Comparison of ENCODE assay signal across 8 cellular contexts in genomic region chr7:66739477-66739876, GRCh38. TPM values are rescaled to one million over a fixed set of nuclear protein-coding genes. Genes with fewer than 3 reads are reported as not detected.
DNase-seq lines count a peak whose midpoint lies in the region; ATAC-seq, FAIRE-seq and TF ChIP-seq lines count a peak whose summit lies in the region.

No MANE protein-coding gene starts in this region.

- H3K9me2 ChIP-seq in HCT116 (ENCODE audit: insufficient read depth): no peaks in the 10 kb centered on the region

- H3K27ac Mint-ChIP-seq in T-cell: peak overlapping the region; percentile 88 to 95

- no TSS peak for BruUV-seq in HCT116 (replicated peaks; lab: Mats Ljungman, UMichigan)

- H3K79me2 ChIP-seq in HCT116 (ENCODE audit: insufficient read depth, low read length): peaks cover 49% of the 10 kb centered on the region

- no peaks in the 10 kb centered on the region for H3K36me3 ChIP-seq in HCT116 (ENCODE audit: control insufficient read depth in 1 of 2, insufficient read depth in 2 of 2, low read length in 2 of 2)
- no peaks in the 10 kb centered on the region for H3K36me3 ChIP-seq in small intestine (ENCODE audit: control insufficient read depth in 2 of 2, insufficient read depth in 2 of 2, low read length in 2 of 2)

- H3K9me3 Mint-ChIP-seq in T-cell: peaks cover 0 to 12% (median 12%) of the 10 kb centered on the region in 3 donors

- H3K27me3 Mint-ChIP-seq in T-cell: no peaks in the 10 kb centered on the region

- 71 to 86% (median 72%) methylated on average over 14 of the region's 14 CpGs for WGBS in small intestine, 3 donors

- H3K9ac ChIP-seq in HCT116 (ENCODE audit: low read length): peak overlapping the region; percentile 93

- no peak for TF ChIP-seq POLR2A in HCT116 (IDR thresholded peaks at IDR 0.05; ENCODE audit: borderline replicate concordance, extremely low read depth, insufficient read depth, insufficient read length)

- H3K4me2 ChIP-seq in HCT116 (ENCODE audit: low read length): peak overlapping the region; percentile 79

- in situ Hi-C loops in ACHN (cut with HindIII; ENCODE audit: low pct_ligation_motif_present, low pct_unique_long_range_greater_than_20kb, low sequenced_read_pairs): no loop called here

- FAIRE-seq in small intestine (lab: Jason Lieb, UNC): no peak

- ATAC-seq in HCT116 (no peak), T-cell (replicated peaks in 1 of 4) (no peak), HG02981 (IDR thresholded peaks at IDR 0.05; ENCODE audit: unreplicated experiment) (no peak), GM18907 (IDR thresholded peaks at IDR 0.05; ENCODE audit: unreplicated experiment) (no peak)

- no peaks in the 10 kb centered on the region for H3K27me3 ChIP-seq in HCT116 (ENCODE audit: insufficient read depth, low read length)
- no peaks in the 10 kb centered on the region for H3K27me3 ChIP-seq in small intestine (ENCODE audit: control insufficient read depth in 2 of 2, insufficient read depth in 2 of 2, low read length in 2 of 2)

- H3K4me3 ChIP-seq in HCT116 (replicated peaks in 1 of 2; ENCODE audit: low read depth in 1 of 2, low read length in 2 of 2) (peak overlapping the region; percentile 88 to 95), foreskin fibroblast (ENCODE audit: low read depth in 1 of 2, low read length in 2 of 2) (peak overlapping the region; percentile 87 to 95), small intestine (ENCODE audit: low read depth in 1 of 2, low read length in 2 of 2) (peak overlapping the region in 1 of 2 donors; percentile 75)

- TF ChIP-seq CTCF in HCT116 (IDR thresholded peaks at IDR 0.05 in 2 of 3, conservative IDR thresholded peaks at IDR 0.05 in 1 of 3; ENCODE audit: borderline replicate concordance in 1 of 3, insufficient read depth in 1 of 3, low read depth in 2 of 3, low read length in 2 of 3) (no peak), foreskin fibroblast (IDR thresholded peaks at IDR 0.05; ENCODE audit: low read depth, low read length) (no peak)

- H3K4me3 Mint-ChIP-seq in T-cell: peak overlapping the region; percentile 93 to 98 (median 95)

- H3K36me3 Mint-ChIP-seq in T-cell: peaks cover 19% of the 10 kb centered on the region

- peaks cover 32 to 53% (median 50%) of the 10 kb centered on the region in 3 donors for H3K4me1 Mint-ChIP-seq in T-cell

- DNase-seq in HCT116 (ENCODE audit: low read depth, low spot score) (no peak), T-cell (no peak), foreskin fibroblast (no peak), small intestine (peak; percentile 2), ACHN (no peak), NCI-H2227 treated with DMSO at 0.1 percent for 48 hours (lab: John Stamatoyannopoulos, UW) (no peak)

- CTCF ChIA-PET in HCT116 (lab: Charles Lee) (no interaction called here), T-cell (lab: Charles Lee) (interaction anchor here in 1 of 2 donors (0.6 kb wide), 1 partner anchor 85 kb away, joined by 6 read pairs; no protein-coding TSS in a partner anchor)

- H3K9me3 ChIP-seq in HCT116 (ENCODE audit: control insufficient read depth in 1 of 2, insufficient read depth in 1 of 2, low read depth in 1 of 2, low read length in 2 of 2) (no peaks in the 10 kb centered on the region), small intestine (ENCODE audit: control insufficient read depth, low read depth) (no peaks in the 10 kb centered on the region)

- RAD21 ChIA-PET in HCT116 (lab: Charles Lee; ENCODE audit: low non-redundant PET in 1 of 2, low total read pairs in 2 of 2, uncharacterized antibody in 2 of 2, unreplicated experiment in 2 of 2): interaction anchor here in 1 of 2 experiments (0.7 kb wide), 1 partner anchor 129 kb away, joined by 4 read pairs; no protein-coding TSS in a partner anchor

- TF ChIP-seq RAD21 in HCT116 (IDR thresholded peaks at IDR 0.05; ENCODE audit: low read depth): no peak

- H4K20me1 ChIP-seq in HCT116 (ENCODE audit: insufficient read depth): no peaks in the 10 kb centered on the region

- H3K4me1 ChIP-seq in HCT116 (ENCODE audit: control insufficient read depth in 1 of 2, insufficient read depth in 2 of 2, low read length in 2 of 2) (peaks cover 0 to 16% of the 10 kb centered on the region in 2 experiments; a peak in 2 of 4 replicates), small intestine (ENCODE audit: control insufficient read depth in 2 of 2, insufficient read depth in 1 of 2, low read depth in 1 of 2, low read length in 1 of 2) (no peaks in the 10 kb centered on the region)

- intact Hi-C loops in HCT116 (cut with micrococcal nuclease): no loop called here

- peak overlapping the region; percentile 90; the same call in 1 of the 2 replicates for H3K27ac ChIP-seq in HCT116 (ENCODE audit: low read depth, low read length)
- peak overlapping the region in 1 of 2 donors; percentile 100 for H3K27ac ChIP-seq in small intestine (ENCODE audit: low read depth in 1 of 2, low read length in 1 of 2)

- H2AFZ ChIP-seq in HCT116 (ENCODE audit: low read depth, low read length, poor library complexity, severe bottlenecking): no peak overlapping the region

- POLR2A ChIA-PET in HCT116 (lab: Charles Lee): interaction anchor here (1.0 kb wide), 1 partner anchor 58 kb away, joined by 4 read pairs; no protein-coding TSS in a partner anchor
- POLR2A ChIA-PET in T-cell (lab: Charles Lee): interaction anchor here (0.5 to 1.9 kb wide), 10 partner anchors 14 to 256 kb away, joined by 3 to 8 read pairs (median 6); partner anchors contain the start of gene SBDS (in 1 of the 2)

TF ChIP-seq in HCT116, 20 proteins besides CTCF, POLR2A, EP300 and RAD21:
- TF ChIP-seq ZNF274 (IDR thresholded peaks at IDR 0.05; ENCODE audit: low read depth, low read length) (no peak), TCF7L2 (IDR thresholded peaks at IDR 0.05; ENCODE audit: borderline replicate concordance, extremely low read depth, insufficient read depth, insufficient read length) (no peak), JUND (IDR thresholded peaks at IDR 0.05) (no peak), FOSL1 (IDR thresholded peaks at IDR 0.05; ENCODE audit: low read depth) (no peak), YY1 (IDR thresholded peaks at IDR 0.05; ENCODE audit: extremely low read depth, insufficient replicate concordance, low read depth, low read length) (no peak), SIN3A (IDR thresholded peaks at IDR 0.05; ENCODE audit: low read depth) (no peak), EZH2phosphoT487 (IDR thresholded peaks at IDR 0.05; ENCODE audit: borderline replicate concordance) (no peak), ZFX (IDR thresholded peaks at IDR 0.05) (no peak), MAX (IDR thresholded peaks at IDR 0.05) (no peak), POLR2AphosphoS5 (IDR thresholded peaks at IDR 0.05; ENCODE audit: low read depth, low read length) (no peak)

RNA-seq across cellular contexts. Expression of gene RABGEF1, which starts 1.1 kb away (rescaled TPM):
- 22.9 TPM for total RNA-seq in HCT116 (2021; ENCODE audit: unreplicated experiment)
- 15.0 and 17.4 TPM in 2 replicates for polyA plus RNA-seq in HCT116 (2012)
- total RNA-seq in T-cell: 10 to 100 TPM; 18.2 to 22.6 (median 20.9) TPM
- polyA plus RNA-seq in small intestine: 10 to 100 TPM in 2 of 3 donors, 1 to 10 TPM in 1; 9.7 to 12.7 (median 11.0) TPM
